ENCODE assay signal across 3 cellular contexts in the genomic region with DNA sequence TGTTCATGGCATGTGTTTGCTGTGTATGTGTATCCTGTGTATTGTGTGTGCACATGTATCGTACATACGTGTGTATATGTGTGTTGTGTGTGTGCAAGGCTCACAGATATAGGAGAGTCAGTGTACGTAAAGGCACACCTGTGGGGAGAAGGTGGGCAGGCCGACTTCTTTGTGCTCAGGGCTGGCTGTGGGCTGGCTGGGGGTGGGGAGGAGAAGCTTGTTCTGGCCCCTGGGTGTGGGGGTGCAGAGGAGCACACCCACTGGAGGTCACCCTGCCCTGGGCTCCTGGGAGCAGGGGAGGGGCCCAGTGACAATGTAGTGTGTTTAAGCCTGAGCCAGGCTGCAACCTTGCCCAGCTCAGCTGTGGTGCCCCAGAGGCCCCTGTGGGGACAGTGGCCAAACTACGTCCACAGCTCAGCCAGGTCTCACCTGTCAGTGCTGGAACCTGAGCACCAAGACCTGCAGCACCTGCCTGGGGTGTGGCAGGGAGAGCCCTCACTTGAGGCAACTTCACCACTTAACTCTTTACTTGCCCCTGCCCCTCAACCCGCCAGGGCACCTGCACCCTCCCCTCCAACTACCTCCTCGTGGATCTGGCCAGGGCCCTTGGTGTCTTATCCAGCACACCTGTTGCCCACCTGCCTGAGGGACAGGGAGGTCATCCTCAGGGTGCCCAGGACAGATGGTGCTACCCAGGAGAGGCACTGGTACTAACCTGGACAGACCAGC.
TF ChIP-seq lines count a peak whose summit lies in the region.

No MANE protein-coding gene starts in this region.

TF ChIP-seq in SK-N-SH, 30 proteins besides CTCF, POLR2A, EP300 and RAD21:
- TF ChIP-seq RFX5 (IDR thresholded peaks at IDR 0.05; ENCODE audit: low read length) (no peak), SIN3A (IDR thresholded peaks at IDR 0.05; ENCODE audit: borderline replicate concordance, low read depth, low read length) (no peak), ZBTB33 (IDR thresholded peaks at IDR 0.05; ENCODE audit: borderline replicate concordance, low read depth) (no peak), MXI1 (IDR thresholded peaks at IDR 0.05; ENCODE audit: low read depth, low read length) (no peak)

TF ChIP-seq in SK-N-SH treated with all-trans-retinoic acid at 6 μM for 48 hours, 23 proteins besides CTCF, POLR2A, EP300 and RAD21:
- TF ChIP-seq, protein P1, sequence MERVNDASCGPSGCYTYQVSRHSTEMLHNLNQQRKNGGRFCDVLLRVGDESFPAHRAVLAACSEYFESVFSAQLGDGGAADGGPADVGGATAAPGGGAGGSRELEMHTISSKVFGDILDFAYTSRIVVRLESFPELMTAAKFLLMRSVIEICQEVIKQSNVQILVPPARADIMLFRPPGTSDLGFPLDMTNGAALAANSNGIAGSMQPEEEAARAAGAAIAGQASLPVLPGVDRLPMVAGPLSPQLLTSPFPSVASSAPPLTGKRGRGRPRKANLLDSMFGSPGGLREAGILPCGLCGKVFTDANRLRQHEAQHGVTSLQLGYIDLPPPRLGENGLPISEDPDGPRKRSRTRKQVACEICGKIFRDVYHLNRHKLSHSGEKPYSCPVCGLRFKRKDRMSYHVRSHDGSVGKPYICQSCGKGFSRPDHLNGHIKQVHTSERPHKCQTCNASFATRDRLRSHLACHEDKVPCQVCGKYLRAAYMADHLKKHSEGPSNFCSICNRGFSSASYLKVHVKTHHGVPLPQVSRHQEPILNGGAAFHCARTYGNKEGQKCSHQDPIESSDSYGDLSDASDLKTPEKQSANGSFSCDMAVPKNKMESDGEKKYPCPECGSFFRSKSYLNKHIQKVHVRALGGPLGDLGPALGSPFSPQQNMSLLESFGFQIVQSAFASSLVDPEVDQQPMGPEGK (CRISPR knock-in tag; IDR thresholded peaks at IDR 0.05; ENCODE audit: borderline replicate concordance), result no peak
- TF ChIP-seq ESRRG (CRISPR knock-in tag; IDR thresholded peaks at IDR 0.05) (no peak), BACH2 (CRISPR knock-in tag; IDR thresholded peaks at IDR 0.05; ENCODE audit: borderline replicate concordance) (no peak), SNAI2 (CRISPR knock-in tag; IDR thresholded peaks at IDR 0.05) (no peak), TSHZ2 (CRISPR knock-in tag; IDR thresholded peaks at IDR 0.05) (no peak), CSDC2 (CRISPR knock-in tag; IDR thresholded peaks at IDR 0.05) (no peak), PPARA (CRISPR knock-in tag; IDR thresholded peaks at IDR 0.05; ENCODE audit: borderline replicate concordance) (no peak)

TF ChIP-seq in HEK293, 187 proteins besides CTCF, POLR2A, EP300 and RAD21:
- TF ChIP-seq ZNF777 (tag by site-specific recombination; IDR thresholded peaks at IDR 0.05; ENCODE audit: borderline replicate concordance) (no peak), ZNF792 (tag by site-specific recombination; IDR thresholded peaks at IDR 0.05) (no peak), ZNF16 (tag by site-specific recombination; IDR thresholded peaks at IDR 0.05; ENCODE audit: low read depth) (no peak), SCRT2 (tag by site-specific recombination; IDR thresholded peaks at IDR 0.05) (peak; percentile 49; the same call in 1 of the 2 replicates), EGR2 (tag by site-specific recombination; IDR thresholded peaks at IDR 0.05; ENCODE audit: low read depth) (peak; percentile 35; the same call in 1 of the 2 replicates)
